8 cellular contexts compared by ENCODE assay signal in genomic region chr14:60183724-60184596, GRCh38. TPM values are rescaled to one million over a fixed set of nuclear protein-coding genes. Genes with fewer than 3 reads are reported as not detected.
DNase-seq lines count a peak whose midpoint lies in the region; ATAC-seq and TF ChIP-seq lines count a peak whose summit lies in the region.

No MANE protein-coding gene starts in this region.

- no peaks in the 10 kb centered on the region for H3K36me3 ChIP-seq in CD8-positive, alpha-beta T cell (ENCODE audit: insufficient read depth, low read length)

- peak; percentile 90 for TF ChIP-seq CTCF in CD8-positive, alpha-beta T cell (IDR thresholded peaks at IDR 0.05)

- ATAC-seq in CD8-positive, alpha-beta T cell, result peak; percentile 85
- peak; percentile 53 for ATAC-seq in GM18909 (IDR thresholded peaks at IDR 0.05; ENCODE audit: poor library complexity, unreplicated experiment)
- peak; percentile 52 for ATAC-seq in HG03439 (IDR thresholded peaks at IDR 0.05; ENCODE audit: unreplicated experiment)
- ATAC-seq in activated naive CD8-positive, alpha-beta T cell treated with anti-CD3 and anti-CD28 coated beads, Interleukin-2, amount 10 ng/mL, durations not matched to agents 7 days and 5 days (ENCODE audit: low read depth), result peak; percentile 61
- ATAC-seq in left ventricle myocardium superior, result peak; percentile 55
- ATAC-seq in HG03469 (IDR thresholded peaks at IDR 0.05; ENCODE audit: unreplicated experiment), result no peak

- peaks cover 4% of the 10 kb centered on the region for H3K9me3 Mint-ChIP-seq in CD8-positive, alpha-beta T cell
- H3K9me3 Mint-ChIP-seq in activated naive CD8-positive, alpha-beta T cell treated with anti-CD3 and anti-CD28 coated beads, Interleukin-2, amount 10 ng/mL, durations not matched to agents 7 days and 5 days, result peaks cover 1% of the 10 kb centered on the region

- H3K4me3 ChIP-seq in CD8-positive, alpha-beta T cell (ENCODE audit: low read depth, low read length), result peak overlapping the region; percentile 44

- H3K4me3 Mint-ChIP-seq in CD8-positive, alpha-beta T cell, result peak overlapping the region; percentile 74
- H3K4me3 Mint-ChIP-seq in activated naive CD8-positive, alpha-beta T cell treated with anti-CD3 and anti-CD28 coated beads, Interleukin-2, amount 10 ng/mL, durations not matched to agents 7 days and 5 days, result peak overlapping the region; percentile 79

- POLR2A ChIA-PET in CD8-positive, alpha-beta T cell (lab: Charles Lee), result interaction anchor here (0.6 to 5.5 kb wide), 5 partner anchors 19 to 219 kb away, joined by 3 to 27 read pairs (median 3); partner anchors contain the start of genes DHRS7 and PPM1A
- POLR2A ChIA-PET in activated naive CD8-positive, alpha-beta T cell treated with anti-CD3 and anti-CD28 coated beads, Interleukin-2, amount 10 ng/mL, durations not matched to agents 7 days and 5 days (lab: Charles Lee), result interaction anchor here (1.4 to 2.1 kb wide), 3 partner anchors 19 to 219 kb away, joined by 5 to 9 read pairs (median 8); partner anchors contain the start of genes DHRS7 and PPM1A

- no peaks in the 10 kb centered on the region for H3K27me3 Mint-ChIP-seq in CD8-positive, alpha-beta T cell (ENCODE audit: low read depth)
- H3K27me3 Mint-ChIP-seq in activated naive CD8-positive, alpha-beta T cell treated with anti-CD3 and anti-CD28 coated beads, Interleukin-2, amount 10 ng/mL, durations not matched to agents 7 days and 5 days, result no peaks in the 10 kb centered on the region

- H3K9me3 ChIP-seq in CD8-positive, alpha-beta T cell (ENCODE audit: low read length), result no peaks in the 10 kb centered on the region

- DNase-seq in CD8-positive, alpha-beta T cell, result peak in 1 of 7 experiments; percentile 34
- DNase-seq in NCI-H526 (lab: John Stamatoyannopoulos, UW), result peak; percentile 55 to 89
- DNase-seq in activated naive CD8-positive, alpha-beta T cell treated with anti-CD3 and anti-CD28 coated beads, Interleukin-2, amount 10 ng/mL, durations not matched to agents 7 days and 5 days, result no peak
- no peak for DNase-seq in left ventricle myocardium superior
- peak; percentile 76 for DNase-seq in renal cortical epithelial cell (ENCODE audit: low read depth)

- no peaks in the 10 kb centered on the region for H3K27me3 ChIP-seq in CD8-positive, alpha-beta T cell (ENCODE audit: insufficient read depth, low read length)

- H3K27ac Mint-ChIP-seq in CD8-positive, alpha-beta T cell, result peak overlapping the region; percentile 86
- H3K27ac Mint-ChIP-seq in activated naive CD8-positive, alpha-beta T cell treated with anti-CD3 and anti-CD28 coated beads, Interleukin-2, amount 10 ng/mL, durations not matched to agents 7 days and 5 days, result peak overlapping the region; percentile 84

- H3K4me1 Mint-ChIP-seq in CD8-positive, alpha-beta T cell (ENCODE audit: low read depth), result peaks cover 10% of the 10 kb centered on the region
- H3K4me1 Mint-ChIP-seq in activated naive CD8-positive, alpha-beta T cell treated with anti-CD3 and anti-CD28 coated beads, Interleukin-2, amount 10 ng/mL, durations not matched to agents 7 days and 5 days, result peaks cover 11% of the 10 kb centered on the region

- H3K4me1 ChIP-seq in CD8-positive, alpha-beta T cell (ENCODE audit: insufficient read depth, low read length), result peaks cover 4% of the 10 kb centered on the region

- H3K36me3 Mint-ChIP-seq in CD8-positive, alpha-beta T cell, result no peaks in the 10 kb centered on the region
- H3K36me3 Mint-ChIP-seq in activated naive CD8-positive, alpha-beta T cell treated with anti-CD3 and anti-CD28 coated beads, Interleukin-2, amount 10 ng/mL, durations not matched to agents 7 days and 5 days, result no peaks in the 10 kb centered on the region

- intact Hi-C loops in CD8-positive, alpha-beta T cell (cut with DNase I, micrococcal nuclease), result loop anchor here (1.0 to 10.0 kb wide), 14 partner anchors 15 to 1682 kb away; partner anchors contain the start of genes DAAM1 (in 1 of the 2) and PPM1A (in 1 of the 2)
- intact Hi-C loops in left ventricle myocardium superior (cut with micrococcal nuclease), result loop anchor here (5.0 kb wide), 2 partner anchors 122 to 217 kb away; no protein-coding TSS in a partner anchor

- CTCF ChIA-PET in CD8-positive, alpha-beta T cell (lab: Charles Lee), result interaction anchor here (0.7 to 8.6 kb wide), 43 partner anchors 9 to 1062 kb away, joined by 3 to 167 read pairs (median 4); partner anchors contain the start of genes DHRS7, PCNX4 and PPM1A

- peak overlapping the region; percentile 50 for H3K27ac ChIP-seq in CD8-positive, alpha-beta T cell (ENCODE audit: low read depth, low read length)

RNA-seq across cellular contexts. Expression of gene DHRS7, which starts 18.8 kb away (rescaled TPM):
- 10 to 100 TPM; 26.6 to 27.6 TPM for total RNA-seq in CD8-positive, alpha-beta T cell
- total RNA-seq in activated naive CD8-positive, alpha-beta T cell treated with anti-CD3 and anti-CD28 coated beads, Interleukin-2, amount 10 ng/mL, durations not matched to agents 7 days and 5 days, result 10 to 100 TPM; 69.3 to 73.0 TPM
- total RNA-seq in left ventricle myocardium superior, result 34.2 TPM
- total RNA-seq in renal cortical epithelial cell, result 100 and 255 TPM in 2 replicates

Comparison
In these comparisons a context has a peak if more than half of its experiments do, and no peak if none do; other contexts are left out.
1. DNase-seq: peak in NCI-H526 (2 of 2) and renal cortical epithelial cell (single experiment); none in activated naive CD8-positive, alpha-beta T cell treated with anti-CD3 and anti-CD28 coated beads, Interleukin-2, amount 10 ng/mL, durations not matched to agents 7 days and 5 days (single experiment) and left ventricle myocardium superior (single experiment).